ENCODE assay signal across 8 cellular contexts in genomic region chrX:120468479-120468824, GRCh38. TPM values are rescaled to one million over a fixed set of nuclear protein-coding genes. Genes with fewer than 3 reads are reported as not detected.
DNase-seq lines count a peak whose midpoint lies in the region; ATAC-seq and TF ChIP-seq lines count a peak whose summit lies in the region.

No MANE protein-coding gene starts in this region.

- peak overlapping the region; percentile 79 for H3K4me3 ChIP-seq in MG63
- H3K4me3 ChIP-seq in ectodermal cell (ENCODE audit: insufficient read depth, low read depth, low read length), result peak overlapping the region; percentile 70
- peak overlapping the region; percentile 79 for H3K4me3 ChIP-seq in neural cell (ENCODE audit: low read length)

- TF ChIP-seq CTCF in C4-2B (conservative IDR thresholded peaks at IDR 0.05) (no peak), neural cell (IDR thresholded peaks at IDR 0.05; ENCODE audit: poor library complexity, severe bottlenecking) (no peak)

- H3K9me3 ChIP-seq in MG63 (no peaks in the 10 kb centered on the region), ectodermal cell (ENCODE audit: control insufficient read depth, low read length) (no peaks in the 10 kb centered on the region), neural cell (ENCODE audit: low read length) (no peaks in the 10 kb centered on the region)

- H3K4me1 ChIP-seq in ectodermal cell (ENCODE audit: control insufficient read depth, insufficient read depth, low read length), result no peaks in the 10 kb centered on the region

- ATAC-seq in GM21360 (IDR thresholded peaks at IDR 0.05; ENCODE audit: unreplicated experiment), result no peak
- no peak for ATAC-seq in HG02798 (IDR thresholded peaks at IDR 0.05; ENCODE audit: poor library complexity, unreplicated experiment)
- ATAC-seq in GM19328 (IDR thresholded peaks at IDR 0.05; ENCODE audit: unreplicated experiment), result no peak

- no peaks in the 10 kb centered on the region for H3F3A ChIP-seq in neural cell (ENCODE audit: insufficient read depth, low read length, poor library complexity, severe bottlenecking)

- H3K9me2 ChIP-seq in neural cell (ENCODE audit: insufficient read depth, low read length), result no peaks in the 10 kb centered on the region

- H3K27ac ChIP-seq in C4-2B, result peak overlapping the region; percentile 88
- peak overlapping the region; percentile 87 for H3K27ac ChIP-seq in ectodermal cell (ENCODE audit: insufficient read depth, low read depth, low read length, poor library complexity, severe bottlenecking)
- H3K27ac ChIP-seq in neural cell (ENCODE audit: low read length), result peak overlapping the region; percentile 74

- WGBS in ectodermal cell, 2 experiments, result 0 to 1% methylated on average over 2 of the region's 2 CpGs

- no peak for TF ChIP-seq EP300 in neural cell (conservative IDR thresholded peaks at IDR 0.05; ENCODE audit: poor library complexity, severe bottlenecking)

- no peak for TF ChIP-seq RAD21 in neural cell (conservative IDR thresholded peaks at IDR 0.05)

- peak overlapping the region; percentile 78 for H3K9ac ChIP-seq in neural cell (ENCODE audit: low read length)

- no peak for DNase-seq in MG63
- DNase-seq in CD1c-positive myeloid dendritic cell (ENCODE audit: extremely low spot score), result no peak

- peaks cover 18% of the 10 kb centered on the region for H3K79me2 ChIP-seq in neural cell (replicated peaks; ENCODE audit: insufficient read depth, low read length)

- H2AFZ ChIP-seq in neural cell (ENCODE audit: low read depth, low read length), result peak overlapping the region; percentile 27

- no peaks in the 10 kb centered on the region for H3K36me3 ChIP-seq in MG63
- H3K36me3 ChIP-seq in ectodermal cell (ENCODE audit: control insufficient read depth, insufficient read depth, low read length), result no peaks in the 10 kb centered on the region
- H3K36me3 ChIP-seq in neural cell (ENCODE audit: insufficient read depth, low read length), result no peaks in the 10 kb centered on the region

- no peaks in the 10 kb centered on the region for H3K27me3 ChIP-seq in MG63
- H3K27me3 ChIP-seq in ectodermal cell (ENCODE audit: control insufficient read depth, insufficient read depth, low read length, poor library complexity, severe bottlenecking), result no peaks in the 10 kb centered on the region
- no peaks in the 10 kb centered on the region for H3K27me3 ChIP-seq in neural cell (ENCODE audit: insufficient read depth, low read depth, low read length)

- H4K20me1 ChIP-seq in neural cell (ENCODE audit: insufficient read depth), result no peaks in the 10 kb centered on the region

- peak overlapping the region; percentile 62 for H3K4me2 ChIP-seq in neural cell (ENCODE audit: low read length)

TF ChIP-seq in neural cell, 6 proteins besides CTCF, POLR2A, EP300 and RAD21:
- no peak for TF ChIP-seq SMC3 (conservative IDR thresholded peaks at IDR 0.05; ENCODE audit: poor library complexity)
- no peak for TF ChIP-seq MXI1 (conservative IDR thresholded peaks at IDR 0.05; ENCODE audit: poor library complexity, severe bottlenecking)
- no peak for TF ChIP-seq TAF1 (IDR thresholded peaks at IDR 0.05; ENCODE audit: low read depth)
- TF ChIP-seq EZH2 (IDR thresholded peaks at IDR 0.05; ENCODE audit: borderline replicate concordance, insufficient read depth, low read length, poor library complexity, severe bottlenecking), result no peak
- no peak for TF ChIP-seq POLR2AphosphoS5 (IDR thresholded peaks at IDR 0.05)
- TF ChIP-seq REST (IDR thresholded peaks at IDR 0.05; ENCODE audit: borderline replicate concordance), result no peak

RNA-seq across cellular contexts. Expression of gene LAMP2, which starts 0.6 kb away (rescaled TPM):
- total RNA-seq in MG63 (2014; rRNA removed; shearing (Covaris generic); ENCODE audit: low replicate concordance), result 78.8 and 87.1 TPM in 2 replicates
- 28.3 TPM for polyA plus RNA-seq in ectodermal cell (2013, experiment 1 of 4)
- polyA plus RNA-seq in ectodermal cell (2013, experiment 2 of 4), result 30.6 TPM
- 32.0 TPM for polyA plus RNA-seq in ectodermal cell (2013, experiment 3 of 4)
- 37.5 TPM for polyA plus RNA-seq in ectodermal cell (2013, experiment 4 of 4)
- 39.7 and 42.6 TPM in 2 replicates for polyA plus RNA-seq in neural cell
- polyA minus RNA-seq in neural cell, result 52.8 and 58.8 TPM in 2 replicates
